ENCODE assay signal across 8 cellular contexts in the genomic region with DNA sequence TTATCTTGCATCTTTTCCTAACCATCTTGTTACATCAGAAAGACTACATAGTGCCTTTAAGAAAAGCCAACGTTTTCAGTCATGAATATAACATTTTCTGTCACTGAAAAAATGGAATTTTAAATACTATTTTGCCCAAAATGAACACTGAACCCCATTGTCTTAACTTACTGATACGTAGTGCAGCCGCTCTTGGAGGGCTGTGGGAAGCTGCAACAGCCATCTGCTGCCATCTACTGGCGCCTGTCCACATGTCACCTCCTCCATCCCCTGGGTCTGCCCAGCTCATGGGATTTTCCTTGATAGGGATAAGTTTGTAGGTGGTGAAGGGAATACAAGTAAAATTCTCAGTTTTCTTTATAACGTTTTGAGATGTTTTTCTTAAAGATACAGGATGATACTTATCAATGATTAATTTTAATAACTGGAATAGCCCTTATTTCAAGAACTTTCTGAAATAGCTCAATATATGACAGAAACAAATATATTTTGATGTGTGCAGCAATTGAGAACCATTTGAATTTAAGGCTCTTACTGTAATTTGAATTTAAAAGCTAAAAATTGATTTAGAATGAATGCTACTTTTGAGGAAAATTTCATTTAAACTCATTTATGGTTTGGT.
DNase-seq lines count a peak whose midpoint lies in the region; ATAC-seq and TF ChIP-seq lines count a peak whose summit lies in the region.

No MANE protein-coding gene starts in this region.

- no peaks in the 10 kb centered on the region for H3K79me2 ChIP-seq in mesendoderm (ENCODE audit: control insufficient read depth, insufficient read depth, low read length)

- H3K79me1 ChIP-seq in mesendoderm (ENCODE audit: low read length) = no peaks in the 10 kb centered on the region

- no peaks in the 10 kb centered on the region for H3K27me3 ChIP-seq in effector memory CD4-positive, alpha-beta T cell (replicated peaks; ENCODE audit: control insufficient read depth, insufficient read depth, low read length, poor library complexity, severe bottlenecking)
- H3K27me3 ChIP-seq in mesendoderm (ENCODE audit: insufficient read depth, low read length, poor library complexity) = peaks cover 2% of the 10 kb centered on the region

- CTCF ChIA-PET in activated CD8-positive, alpha-beta T cell treated with anti-CD3 and anti-CD28 coated beads for 36 hours (lab: Charles Lee) = interaction anchor here (0.7 to 3.0 kb wide), 52 partner anchors 8 to 895 kb away, joined by 3 to 23 read pairs (median 4); no protein-coding TSS in a partner anchor

- no peak overlapping the region for H2BK120ac ChIP-seq in mesendoderm (ENCODE audit: low read depth, low read length)

- no peak overlapping the region for H3K4me3 ChIP-seq in effector memory CD4-positive, alpha-beta T cell (ENCODE audit: insufficient read depth, low read depth, low read length, poor library complexity, severe bottlenecking)
- H3K4me3 ChIP-seq in mesendoderm (ENCODE audit: low read length) = no peak overlapping the region

- H3K9me3 ChIP-seq in effector memory CD4-positive, alpha-beta T cell (ENCODE audit: control insufficient read depth, low read length) = no peaks in the 10 kb centered on the region

- H3K4me1 ChIP-seq in effector memory CD4-positive, alpha-beta T cell (ENCODE audit: control insufficient read depth, insufficient read depth, low read length, poor library complexity, severe bottlenecking) = no peaks in the 10 kb centered on the region
- H3K4me1 ChIP-seq in mesendoderm (ENCODE audit: control insufficient read depth, low read depth, low read length) = peaks cover 4% of the 10 kb centered on the region

- H3K9me3 Mint-ChIP-seq in activated CD8-positive, alpha-beta T cell treated with anti-CD3 and anti-CD28 coated beads for 36 hours = no peaks in the 10 kb centered on the region

- H4K5ac ChIP-seq in mesendoderm (ENCODE audit: low read length) = no peak overlapping the region

- H4K8ac ChIP-seq in mesendoderm (ENCODE audit: low read depth, low read length) = no peak overlapping the region

- no peaks in the 10 kb centered on the region for H3K36me3 ChIP-seq in effector memory CD4-positive, alpha-beta T cell (ENCODE audit: control insufficient read depth, insufficient read depth, low read length)
- no peaks in the 10 kb centered on the region for H3K36me3 ChIP-seq in mesendoderm (ENCODE audit: control insufficient read depth, insufficient read depth, low read length)

- no peak overlapping the region for H3K4me3 Mint-ChIP-seq in activated CD8-positive, alpha-beta T cell treated with anti-CD3 and anti-CD28 coated beads for 36 hours

- no peak overlapping the region for H2BK5ac ChIP-seq in mesendoderm (ENCODE audit: low read length)

- peak; percentile 80 for TF ChIP-seq CTCF in GM20000 (IDR thresholded peaks at IDR 0.05; ENCODE audit: extremely low read depth, missing control alignments)
- TF ChIP-seq CTCF in activated CD8-positive, alpha-beta T cell treated with anti-CD3 and anti-CD28 coated beads for 36 hours (IDR thresholded peaks at IDR 0.05) = peak; percentile 99

- no peak overlapping the region for H2AK5ac ChIP-seq in mesendoderm (ENCODE audit: low read length)

- no peak overlapping the region for H3K23ac ChIP-seq in mesendoderm (ENCODE audit: low read length)

- no peak overlapping the region for H3K9ac ChIP-seq in mesendoderm (ENCODE audit: low read length)

- no peak overlapping the region for H3K4ac ChIP-seq in mesendoderm (ENCODE audit: low read depth, low read length)

- H3K18ac ChIP-seq in mesendoderm (ENCODE audit: low read length) = no peak overlapping the region

- H2BK15ac ChIP-seq in mesendoderm (replicated peaks; ENCODE audit: low read depth) = no peak overlapping the region

- H3K4me1 Mint-ChIP-seq in activated CD8-positive, alpha-beta T cell treated with anti-CD3 and anti-CD28 coated beads for 36 hours (ENCODE audit: low read depth) = peaks cover 10% of the 10 kb centered on the region

- peak; percentile 90 for DNase-seq in COLO668 (lab: John Stamatoyannopoulos, UW; ENCODE audit: unreplicated experiment)
- DNase-seq in GM20000 (ENCODE audit: low spot score) = peak; percentile 85
- peak; percentile 50 for DNase-seq in HK-2 (ENCODE audit: unreplicated experiment)
- peak; percentile 62 for DNase-seq in NCI-H774 (lab: John Stamatoyannopoulos, UW)
- peak; percentile 83 for DNase-seq in activated CD8-positive, alpha-beta T cell treated with anti-CD3 and anti-CD28 coated beads for 36 hours
- peak; percentile 37 to 53 (median 41) for DNase-seq in effector memory CD4-positive, alpha-beta T cell
- peak; percentile 76 for DNase-seq in mesendoderm
- DNase-seq in stimulated activated CD8-positive, alpha-beta memory T cell treated with anti-CD3 and anti-CD28 coated beads, Interleukin-4, amount 100 ng/mL, for 24 hours (ENCODE audit: low read depth) = peak; percentile 54

- no peak overlapping the region for H3K4me2 ChIP-seq in mesendoderm (ENCODE audit: low read length)

- peak; percentile 84 for ATAC-seq in activated CD8-positive, alpha-beta T cell treated with anti-CD3 and anti-CD28 coated beads for 36 hours

- POLR2A ChIA-PET in activated CD8-positive, alpha-beta T cell treated with anti-CD3 and anti-CD28 coated beads for 36 hours (lab: Charles Lee) = no interaction called here

- intact Hi-C loops in activated CD8-positive, alpha-beta T cell treated with anti-CD3 and anti-CD28 coated beads for 36 hours (cut with micrococcal nuclease) = loop anchor here (10.0 kb wide), 3 partner anchors 280 to 860 kb away; no protein-coding TSS in a partner anchor

- no peaks in the 10 kb centered on the region for H3K36me3 Mint-ChIP-seq in activated CD8-positive, alpha-beta T cell treated with anti-CD3 and anti-CD28 coated beads for 36 hours (ENCODE audit: low read depth)

- no peak overlapping the region for H3K56ac ChIP-seq in mesendoderm (ENCODE audit: low read length)

- H3K27ac Mint-ChIP-seq in activated CD8-positive, alpha-beta T cell treated with anti-CD3 and anti-CD28 coated beads for 36 hours = no peak overlapping the region

- no peaks in the 10 kb centered on the region for H3K27me3 Mint-ChIP-seq in activated CD8-positive, alpha-beta T cell treated with anti-CD3 and anti-CD28 coated beads for 36 hours

- no CpG with 5 or more reads among the region's 5 CpGs for WGBS in mesendoderm (ENCODE audit: extremely low coverage, insufficient coverage, low lambda C conversion rate)

- no peak overlapping the region for H3K27ac ChIP-seq in effector memory CD4-positive, alpha-beta T cell (ENCODE audit: insufficient read depth, low read length, poor library complexity, severe bottlenecking)
- H3K27ac ChIP-seq in mesendoderm (ENCODE audit: low read depth, low read length) = no peak overlapping the region
